In genomic region chr16:69296771-69297170, GRCh38 we compare ENCODE assay signal across 7 cellular contexts. TPM values are rescaled to one million over a fixed set of nuclear protein-coding genes. Genes with fewer than 3 reads are reported as not detected.
"Had no signal": no experiment of that assay in that cellular context is flagged by ENCODE, and none has a peak within 500 bp of the region (broad histone marks: within the 10 kb centered on the region; RNA-seq: fewer than 3 reads in every experiment).

No MANE protein-coding gene starts in this region.

RNA-seq across cellular contexts. Expression of gene TMED6, which starts 54.8 kb away (rescaled TPM):
- total RNA-seq: kidney epithelial cell, left ventricle myocardium inferior, left ventricle myocardium superior, lower leg skin, myocyte had no signal
- polyA plus RNA-seq: immature natural killer cell, mammary epithelial cell had no signal
